In genomic region chrX:129791336-129791735, GRCh38 we compare ENCODE assay signal across 22 cellular contexts. TPM values are rescaled to one million over a fixed set of nuclear protein-coding genes. Genes with fewer than 3 reads are reported as not detected.
DNase-seq lines count a peak whose midpoint lies in the region; ATAC-seq and TF ChIP-seq lines count a peak whose summit lies in the region.
"Had no signal": no experiment of that assay in that cellular context is flagged by ENCODE, and none has a peak within 500 bp of the region (broad histone marks: within the 10 kb centered on the region; RNA-seq: fewer than 3 reads in every experiment).

No MANE protein-coding gene starts in this region.

- intact Hi-C loops in natural killer cell (cut with micrococcal nuclease), result no loop called here

- H3K27ac Mint-ChIP-seq in activated CD4-positive, alpha-beta T cell treated with anti-CD3 and anti-CD28 coated beads, Interleukin-2, amount 10 ng/mL, durations not matched to agents 7 days and 5 days, result peak overlapping the region; percentile 46
- peak overlapping the region; percentile 75 to 98 for H3K27ac Mint-ChIP-seq in natural killer cell
- H3K27ac Mint-ChIP-seq in natural killer cell treated with Interleukin-12 subunit alpha and Interleukin-12 subunit beta and Interleukin-15 and Interleukin-18, amount 100 ng/mL, for 72 hours, result no peak overlapping the region
- peak overlapping the region in 6 of 10 donors; percentile 44 to 84 (median 72) for H3K27ac Mint-ChIP-seq in naive thymus-derived CD8-positive, alpha-beta T cell
- H3K27ac Mint-ChIP-seq: HFFc6 had no signal

- no peaks in the 10 kb centered on the region for H3K27me3 Mint-ChIP-seq in activated CD4-positive, alpha-beta T cell treated with anti-CD3 and anti-CD28 coated beads, Interleukin-2, amount 10 ng/mL, durations not matched to agents 7 days and 5 days
- no peaks in the 10 kb centered on the region for H3K27me3 Mint-ChIP-seq in natural killer cell (ENCODE audit: low read depth in 2 of 2)
- no peaks in the 10 kb centered on the region for H3K27me3 Mint-ChIP-seq in natural killer cell treated with Interleukin-12 subunit alpha and Interleukin-12 subunit beta and Interleukin-15 and Interleukin-18, amount 100 ng/mL, for 72 hours
- H3K27me3 Mint-ChIP-seq in naive thymus-derived CD8-positive, alpha-beta T cell, result no peaks in the 10 kb centered on the region

- ATAC-seq in natural killer cell (no peak), HG03039 (IDR thresholded peaks at IDR 0.05; ENCODE audit: unreplicated experiment) (no peak)
- no peak for ATAC-seq in natural killer cell treated with Interleukin-12 subunit alpha and Interleukin-12 subunit beta and Interleukin-15 and Interleukin-18, amount 100 ng/mL, for 72 hours
- no peak for ATAC-seq in naive thymus-derived CD8-positive, alpha-beta T cell
- ATAC-seq: GM12878, PC-3 had no signal

- CTCF ChIA-PET in activated CD4-positive, alpha-beta T cell treated with anti-CD3 and anti-CD28 coated beads, Interleukin-2, amount 10 ng/mL, durations not matched to agents 7 days and 5 days (lab: Charles Lee), result interaction anchor here (2.7 kb wide), 1 partner anchor 10 kb away, joined by 9 read pairs; no protein-coding TSS in a partner anchor

- DNase-seq in activated CD4-positive, alpha-beta T cell treated with anti-CD3 and anti-CD28 coated beads, Interleukin-2, amount 10 ng/mL, durations not matched to agents 7 days and 5 days, result no peak
- no peak for DNase-seq in activated CD4-positive, alpha-beta T cell treated with anti-CD3 and anti-CD28 coated beads, Interleukin-2, amount 50 U/mL, for 1 hour
- DNase-seq in natural killer cell, result no peak
- DNase-seq in natural killer cell treated with Interleukin-12 subunit alpha and Interleukin-12 subunit beta and Interleukin-15 and Interleukin-18, amount 100 ng/mL, for 72 hours (ENCODE audit: low spot score), result no peak
- DNase-seq in naive thymus-derived CD8-positive, alpha-beta T cell, result no peak
- DNase-seq in hypothalamus (lab: John Stamatoyannopoulos, UW), result no peak
- no peak for DNase-seq in NCI-H345 treated with DMSO at 0.1 percent for 48 hours (lab: John Stamatoyannopoulos, UW; ENCODE audit: unreplicated experiment)
- DNase-seq: AML-193, COR-L47, EL, H7, HFFc6, KBM-7, NCI-H1694 treated with DMSO at 0.1 percent for 48 hours, NCI-H510A treated with DMSO at 0.1 percent for 48 hours, NCI-H82, PC-3, RPMI8226, SHP77 treated with DMSO at 0.1 percent for 48 hours had no signal

- TF ChIP-seq CTCF in natural killer cell (IDR thresholded peaks at IDR 0.05), result no peak

- POLR2A ChIA-PET in activated CD4-positive, alpha-beta T cell treated with anti-CD3 and anti-CD28 coated beads, Interleukin-2, amount 10 ng/mL, durations not matched to agents 7 days and 5 days (lab: Charles Lee), result no interaction called here
- POLR2A ChIA-PET in naive thymus-derived CD8-positive, alpha-beta T cell (lab: Charles Lee), result interaction anchor here (1.2 to 10.1 kb wide), 2 partner anchors 11 to 33 kb away, joined by 3 to 107 read pairs; partner anchors contain the start of gene SASH3

- H3K9me3 Mint-ChIP-seq in activated CD4-positive, alpha-beta T cell treated with anti-CD3 and anti-CD28 coated beads, Interleukin-2, amount 10 ng/mL, durations not matched to agents 7 days and 5 days, result no peaks in the 10 kb centered on the region
- H3K9me3 Mint-ChIP-seq in natural killer cell, result no peaks in the 10 kb centered on the region
- H3K9me3 Mint-ChIP-seq in natural killer cell treated with Interleukin-12 subunit alpha and Interleukin-12 subunit beta and Interleukin-15 and Interleukin-18, amount 100 ng/mL, for 72 hours, result no peaks in the 10 kb centered on the region
- H3K9me3 Mint-ChIP-seq in naive thymus-derived CD8-positive, alpha-beta T cell, result no peaks in the 10 kb centered on the region
- H3K9me3 Mint-ChIP-seq: HFFc6 had no signal

- H3K4me3 Mint-ChIP-seq in activated CD4-positive, alpha-beta T cell treated with anti-CD3 and anti-CD28 coated beads, Interleukin-2, amount 10 ng/mL, durations not matched to agents 7 days and 5 days, result no peak overlapping the region
- no peak overlapping the region for H3K4me3 Mint-ChIP-seq in natural killer cell
- no peak overlapping the region for H3K4me3 Mint-ChIP-seq in natural killer cell treated with Interleukin-12 subunit alpha and Interleukin-12 subunit beta and Interleukin-15 and Interleukin-18, amount 100 ng/mL, for 72 hours
- H3K4me3 Mint-ChIP-seq in naive thymus-derived CD8-positive, alpha-beta T cell, result no peak overlapping the region
- H3K4me3 Mint-ChIP-seq: HFFc6 had no signal

- peaks cover 38% of the 10 kb centered on the region for H3K36me3 Mint-ChIP-seq in activated CD4-positive, alpha-beta T cell treated with anti-CD3 and anti-CD28 coated beads, Interleukin-2, amount 10 ng/mL, durations not matched to agents 7 days and 5 days (ENCODE audit: low read depth)
- no peaks in the 10 kb centered on the region for H3K36me3 Mint-ChIP-seq in natural killer cell
- peaks cover 5% of the 10 kb centered on the region for H3K36me3 Mint-ChIP-seq in natural killer cell treated with Interleukin-12 subunit alpha and Interleukin-12 subunit beta and Interleukin-15 and Interleukin-18, amount 100 ng/mL, for 72 hours
- peaks cover 0 to 66% (median 2%) of the 10 kb centered on the region in 3 donors for H3K36me3 Mint-ChIP-seq in naive thymus-derived CD8-positive, alpha-beta T cell

- peaks cover 26% of the 10 kb centered on the region for H3K4me1 Mint-ChIP-seq in activated CD4-positive, alpha-beta T cell treated with anti-CD3 and anti-CD28 coated beads, Interleukin-2, amount 10 ng/mL, durations not matched to agents 7 days and 5 days
- H3K4me1 Mint-ChIP-seq in natural killer cell, result peaks cover 17 to 32% of the 10 kb centered on the region in 2 donors
- peaks cover 22 to 24% of the 10 kb centered on the region in 2 donors for H3K4me1 Mint-ChIP-seq in natural killer cell treated with Interleukin-12 subunit alpha and Interleukin-12 subunit beta and Interleukin-15 and Interleukin-18, amount 100 ng/mL, for 72 hours (ENCODE audit: low read depth in 2 of 2)
- H3K4me1 Mint-ChIP-seq in naive thymus-derived CD8-positive, alpha-beta T cell, result peaks cover 15 to 33% (median 22%) of the 10 kb centered on the region in 4 donors

RNA-seq across cellular contexts. Expression of gene SASH3, which starts 11.6 kb away (rescaled TPM):
- 100 to 1,000 TPM; 254 to 264 TPM for total RNA-seq in activated CD4-positive, alpha-beta T cell treated with anti-CD3 and anti-CD28 coated beads, Interleukin-2, amount 10 ng/mL, durations not matched to agents 7 days and 5 days
- 100 to 1,000 TPM; 356 to 403 (median 392) TPM for total RNA-seq in natural killer cell
- total RNA-seq in natural killer cell treated with Interleukin-12 subunit alpha and Interleukin-12 subunit beta and Interleukin-15 and Interleukin-18, amount 100 ng/mL, for 72 hours, result 100 to 1,000 TPM; 243 to 317 TPM
- total RNA-seq in naive thymus-derived CD8-positive, alpha-beta T cell, result 100 to 1,000 TPM; 154 to 158 TPM
- polyA plus RNA-seq in naive thymus-derived CD8-positive, alpha-beta T cell, result 100 to 1,000 TPM; 100 to 187 (median 115) TPM
- total RNA-seq: H7, HepG2, HFFc6, PC-3 had no signal

RNA-seq across cellular contexts. Expression of gene ZDHHC9, which starts 52.4 kb away (rescaled TPM):
- total RNA-seq in activated CD4-positive, alpha-beta T cell treated with anti-CD3 and anti-CD28 coated beads, Interleukin-2, amount 10 ng/mL, durations not matched to agents 7 days and 5 days, result 1 to 10 TPM; 4.1 to 4.2 TPM
- total RNA-seq in natural killer cell, result 1 to 10 TPM; 1.0 to 3.0 (median 2.1) TPM
- 10 to 100 TPM; 10.3 to 11.1 TPM for total RNA-seq in natural killer cell treated with Interleukin-12 subunit alpha and Interleukin-12 subunit beta and Interleukin-15 and Interleukin-18, amount 100 ng/mL, for 72 hours
- 10 to 100 TPM in 1 of 2 experiments, 1 to 10 TPM in 1; 9.6 to 12.3 TPM for total RNA-seq in naive thymus-derived CD8-positive, alpha-beta T cell
- 1 to 10 TPM; 4.1 to 7.5 (median 5.8) TPM for polyA plus RNA-seq in naive thymus-derived CD8-positive, alpha-beta T cell

RNA-seq across cellular contexts. Expression of gene XPNPEP2, which starts 52.6 kb away (rescaled TPM):
- 1 to 10 TPM; 1.1 to 1.3 TPM for total RNA-seq in activated CD4-positive, alpha-beta T cell treated with anti-CD3 and anti-CD28 coated beads, Interleukin-2, amount 10 ng/mL, durations not matched to agents 7 days and 5 days
- 1 to 10 TPM in 2 of 3 donors, under 1 TPM in 1; 0.96 to 2.6 (median 1.6) TPM for total RNA-seq in natural killer cell
- under 1 TPM; 0.14 to 0.55 TPM for total RNA-seq in natural killer cell treated with Interleukin-12 subunit alpha and Interleukin-12 subunit beta and Interleukin-15 and Interleukin-18, amount 100 ng/mL, for 72 hours
- total RNA-seq in naive thymus-derived CD8-positive, alpha-beta T cell, result not detected
- polyA plus RNA-seq in naive thymus-derived CD8-positive, alpha-beta T cell, result under 1 TPM in 2 of 3 donors, not detected in 1; 0.13 to 0.47 TPM
- total RNA-seq: HFFc6, PC-3 had no signal

Comparison
In these comparisons a context has a peak if more than half of its experiments do, and no peak if none do; other contexts are left out.
1. H3K27ac Mint-ChIP-seq: peak in activated CD4-positive, alpha-beta T cell treated with anti-CD3 and anti-CD28 coated beads, Interleukin-2, amount 10 ng/mL, durations not matched to agents 7 days and 5 days (single experiment), natural killer cell (2 of 2) and naive thymus-derived CD8-positive, alpha-beta T cell (6 of 10); none in natural killer cell treated with Interleukin-12 subunit alpha and Interleukin-12 subunit beta and Interleukin-15 and Interleukin-18, amount 100 ng/mL, for 72 hours (0 of 2).